13 cellular contexts compared by ENCODE assay signal in the genomic region with DNA sequence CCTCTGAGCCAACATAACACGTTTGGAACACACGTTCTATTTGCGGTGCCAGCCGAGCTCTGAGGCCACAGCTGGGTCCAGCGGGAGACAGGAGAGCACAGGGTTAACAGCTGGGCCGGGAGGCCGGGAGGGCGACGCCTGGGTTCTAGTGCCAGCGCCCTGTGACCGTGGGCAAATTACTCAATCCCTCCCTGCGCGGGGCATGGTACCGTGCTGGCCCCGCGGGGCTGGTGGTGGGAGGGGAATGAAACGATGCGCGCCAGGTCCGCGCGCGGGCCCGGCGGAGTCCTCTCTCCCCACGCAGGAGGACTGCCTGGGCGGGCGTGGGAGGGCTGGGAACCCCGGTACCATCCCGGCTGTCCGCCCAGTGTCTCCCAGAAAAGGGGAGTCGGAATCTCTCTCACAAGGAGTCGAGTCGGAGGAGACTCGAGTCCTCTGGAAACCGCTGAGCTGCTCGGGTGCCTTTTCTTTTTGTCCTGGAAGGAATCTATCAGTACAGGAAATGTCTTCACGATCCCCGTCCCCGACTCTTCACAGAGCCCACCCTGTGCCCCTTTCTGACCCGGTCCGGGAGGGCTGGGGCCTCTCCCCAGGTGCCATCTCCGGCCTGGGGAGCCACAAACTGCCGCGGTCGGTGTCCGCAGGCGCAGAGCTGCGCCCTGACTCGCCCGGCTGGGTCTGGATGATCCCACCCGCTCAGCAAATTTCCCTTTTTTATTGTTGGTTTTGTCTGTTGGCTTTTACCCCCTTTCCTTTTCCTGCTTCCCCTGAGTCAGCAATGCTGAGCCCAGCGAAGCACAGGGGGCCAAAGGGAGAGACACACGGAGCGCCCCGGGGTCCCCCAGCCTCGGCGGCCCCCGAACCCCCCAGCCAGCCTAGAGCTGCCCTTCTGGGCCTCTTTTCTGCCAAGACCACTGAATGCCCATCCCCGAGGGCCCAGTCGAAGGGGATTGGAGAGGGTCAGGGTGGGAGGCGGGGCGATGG. TPM values are rescaled to one million over a fixed set of nuclear protein-coding genes. Genes with fewer than 3 reads are reported as not detected.
A peak's percentile ranks its signal among the peaks of the same experiment; 100 is the strongest.
DNase-seq lines count a peak whose midpoint lies in the region; ATAC-seq, FAIRE-seq and TF ChIP-seq lines count a peak whose summit lies in the region.
"Had no signal": no experiment of that assay in that cellular context is flagged by ENCODE, and none has a peak within 500 bp of the region (broad histone marks: within the 10 kb centered on the region; RNA-seq: fewer than 3 reads in every experiment).

No MANE protein-coding gene starts in this region.

- H3K27ac ChIP-seq in K562 (ENCODE audit: extremely low read depth, low read depth, low read length) (no peak overlapping the region), SJCRH30 (no peak overlapping the region)
- H3K27ac ChIP-seq: RWPE1 had no signal

- intact Hi-C loops in K562 (cut with micrococcal nuclease), result no loop called here

- no peak for TF ChIP-seq EP300 in K562 (IDR thresholded peaks at IDR 0.05; ENCODE audit: low read length)

- no TSS peak for BruUV-seq in K562 (replicated peaks; lab: Mats Ljungman, UMichigan)

- H3K36me3 ChIP-seq in K562 (ENCODE audit: control insufficient read depth, insufficient read depth, low read length) (no peaks in the 10 kb centered on the region), BE2C (no peaks in the 10 kb centered on the region), SJCRH30 (no peaks in the 10 kb centered on the region)

- H3K4me3 ChIP-seq in K562 (no peak overlapping the region), BE2C (ENCODE audit: low read depth, low read length) (no peak overlapping the region), SJCRH30 (no peak overlapping the region)

- POLR2A ChIA-PET in K562 (lab: Yijun Ruan, JAX), result interaction anchor here (0.6 kb wide), 1 partner anchor 13 kb away, joined by 3 read pairs; no protein-coding TSS in a partner anchor

- no peak overlapping the region for H3K4me2 ChIP-seq in K562 (ENCODE audit: insufficient read depth, low read length)

- no peaks in the 10 kb centered on the region for H3K79me2 ChIP-seq in K562 (ENCODE audit: control insufficient read depth, insufficient read depth, low read length)

- no peak overlapping the region for H2AFZ ChIP-seq in K562 (ENCODE audit: low read depth, low read length)

- no peak for TF ChIP-seq POLR2A in K562 (conservative IDR thresholded peaks at IDR 0.05)

- in situ Hi-C loops in K562 (cut with MboI), result no loop called here

- no peaks in the 10 kb centered on the region for H3K9me1 ChIP-seq in K562 (ENCODE audit: control insufficient read depth, insufficient read depth, low read length)

- ATAC-seq in K562, result no peak

- TF ChIP-seq RAD21 in K562 (CRISPR knock-in tag; conservative IDR thresholded peaks at IDR 0.05 in 1 of 2, IDR thresholded peaks at IDR 0.05 in 1 of 2), result no peak

- FAIRE-seq in K562 (lab: Jason Lieb, UNC), result no peak

- no peak overlapping the region for H3K9ac ChIP-seq in K562 (ENCODE audit: insufficient read depth in 1 of 2, low read depth in 2 of 2, low read length in 2 of 2)

- CTCF ChIA-PET in K562 (lab: Yijun Ruan, JAX; ENCODE audit: low intra/inter-chr PET ratio), result no interaction called here

- no peak for TF ChIP-seq CTCF in K562 (IDR thresholded peaks at IDR 0.05 in 2 of 3, conservative IDR thresholded peaks at IDR 0.05 in 1 of 3; ENCODE audit: insufficient read depth in 2 of 3, low read depth in 1 of 3, low read length in 3 of 3)
- TF ChIP-seq CTCF in BE2C (IDR thresholded peaks at IDR 0.05; ENCODE audit: low read depth, low read length), result no peak

- 25% methylated on average over 50 of the region's 63 CpGs for WGBS in K562 (ENCODE audit: insufficient coverage, low coverage, missing lambda C conversion rate)

- H3K9me3 ChIP-seq in K562 (replicated peaks; ENCODE audit: control insufficient read depth, insufficient read depth, low read depth, low read length), result no peaks in the 10 kb centered on the region
- no peaks in the 10 kb centered on the region for H3K9me3 ChIP-seq in BE2C
- no peaks in the 10 kb centered on the region for H3K9me3 ChIP-seq in SJCRH30 (replicated peaks)

- H4K20me1 ChIP-seq in K562 (replicated peaks; ENCODE audit: control insufficient read depth, insufficient read depth, low read length), result no peaks in the 10 kb centered on the region

- H3K27me3 ChIP-seq in K562 (ENCODE audit: control insufficient read depth in 2 of 2, insufficient read depth in 2 of 2, low read length in 2 of 2) (peaks cover 42 to 64% of the 10 kb centered on the region in 2 experiments), BE2C (no peaks in the 10 kb centered on the region), SJCRH30 (no peaks in the 10 kb centered on the region)

- DNase-seq in AG20443 (ENCODE audit: low spot score), result peak; percentile 61
- DNase-seq in K562 (ENCODE audit: extremely low read depth in 1 of 4, low spot score in 3 of 4), result no peak
- peak; percentile 29 for DNase-seq in hepatic stellate cell (ENCODE audit: low spot score)
- peak; percentile 75 for DNase-seq in retina
- no peak for DNase-seq in BE2C
- DNase-seq in DMS114 treated with DMSO at 0.1 percent for 48 hours (lab: John Stamatoyannopoulos, UW; ENCODE audit: unreplicated experiment), result no peak
- DNase-seq in SHP77 (lab: John Stamatoyannopoulos, UW), result no peak
- no peak for DNase-seq in SJCRH30
- DNase-seq: activated CD4-positive, alpha-beta T cell treated with anti-CD3 and anti-CD28 coated beads, Interleukin-2, amount 10 ng/mL, durations not matched to agents 24 days and 14 days; naive B cell; NCI-H2081 had no signal

- H3K4me1 ChIP-seq in K562 (replicated peaks in 1 of 2; ENCODE audit: control insufficient read depth in 2 of 2, insufficient read depth in 2 of 2, low read length in 2 of 2), result peaks cover 10 to 27% of the 10 kb centered on the region in 2 experiments
- peaks cover 14% of the 10 kb centered on the region for H3K4me1 ChIP-seq in BE2C
- peaks cover 4% of the 10 kb centered on the region; the same call in 1 of the 2 replicates for H3K4me1 ChIP-seq in SJCRH30

TF ChIP-seq in K562, 482 proteins besides CTCF, POLR2A, EP300 and RAD21:
- TF ChIP-seq FOXO4 (CRISPR knock-in tag; IDR thresholded peaks at IDR 0.05) (no peak), PCBP1 (IDR thresholded peaks at IDR 0.05; ENCODE audit: low read depth, low read length, poor library complexity, severe bottlenecking) (peak; percentile 5), HMGN3 (IDR thresholded peaks at IDR 0.05; ENCODE audit: borderline replicate concordance, extremely low read depth, insufficient read length, low read depth, low read length) (peak; percentile 12), C11orf30 (IDR thresholded peaks at IDR 0.05; ENCODE audit: low read depth) (peak; percentile 57)
TF ChIP-seq in K562: peak in this region for 3.

RNA-seq across cellular contexts. Expression of gene LEP, which starts 30.7 kb away (rescaled TPM):
- not detected in 2 replicates for total RNA-seq in K562 (2011; cell fraction: chromatin; rRNA removed; ENCODE audit: low replicate concordance)
- not detected in 2 replicates for total RNA-seq in K562 (2011; cell fraction: nucleolus; rRNA removed)
- total RNA-seq in K562 (2011; cell fraction: nucleoplasm; rRNA removed), result not detected in 2 replicates
- total RNA-seq in K562 (2014; rRNA removed), result not detected in 2 replicates
- total RNA-seq in K562 (2014; rRNA removed; fragmentation: Illumina TruSeq; extraction: Trizol), result not detected in 2 replicates
- total RNA-seq in K562 (2015; rRNA removed; fragmentation: Illumina TruSeq; extraction: Trizol), result not detected in 2 replicates
- total RNA-seq in K562 (2021), result not detected in 2 replicates
- not detected in 2 replicates for polyA plus RNA-seq in K562 (2011; rRNA removed)
- polyA plus RNA-seq in K562 (2011; cell fraction: cytosol; rRNA removed), result not detected in 2 replicates
- polyA plus RNA-seq in K562 (2011; cell fraction: nucleus; rRNA removed), result not detected in 2 replicates
- 0.04 and 0.06 TPM in 2 replicates for polyA plus RNA-seq in K562 (2012)
- not detected in 2 replicates for polyA plus RNA-seq in K562 (2014; fragmentation: Illumina TruSeq; extraction: Trizol)
- polyA plus RNA-seq in K562 (2014; fragmentation: Nextera tagmentation; extraction: Ambion mirVana), result not detected
- not detected in 2 replicates for polyA plus RNA-seq in K562 (2014; rRNA removed)
- not detected in 2 replicates for polyA minus RNA-seq in K562 (2011; rRNA and poly(A)+ RNA removed)
- not detected in 2 replicates for polyA minus RNA-seq in K562 (2011; cell fraction: cytosol; rRNA and poly(A)+ RNA removed)
- polyA minus RNA-seq in K562 (2011; cell fraction: nucleus; rRNA and poly(A)+ RNA removed), result not detected in 2 replicates
- not detected for polyA plus RNA-seq in BE2C (2012; ENCODE audit: insufficient read depth, insufficient read length, low read depth)
- not detected in 2 replicates for total RNA-seq in SJCRH30 (2014; rRNA removed; shearing (Covaris generic))
- total RNA-seq: activated CD4-positive, alpha-beta T cell treated with anti-CD3 and anti-CD28 coated beads, Interleukin-2, amount 10 ng/mL, durations not matched to agents 24 days and 14 days; activated naive CD4-positive, alpha-beta T cell treated with anti-CD3 and anti-CD28 coated beads, Interleukin-2, amount 50 U/mL, for 72 hours had no signal

Comparison
In these comparisons a context has a peak if more than half of its experiments do, and no peak if none do; other contexts are left out.
1. DNase-seq: peak in AG20443 (single experiment), hepatic stellate cell (single experiment) and retina (single experiment); none in K562 (0 of 4), BE2C (single experiment), DMS114 treated with DMSO at 0.1 percent for 48 hours (single experiment), SHP77 (0 of 2) and SJCRH30 (0 of 2).